ENCODE assay signal across 8 cellular contexts in genomic region chr10:47552719-47553118, GRCh38. TPM values are rescaled to one million over a fixed set of nuclear protein-coding genes. Genes with fewer than 3 reads are reported as not detected.
A peak's percentile ranks its signal among the peaks of the same experiment; 100 is the strongest.
DNase-seq lines count a peak whose midpoint lies in the region; ATAC-seq and TF ChIP-seq lines count a peak whose summit lies in the region.
"Not testable (repeated sequence)": the region's sequence is repeated elsewhere in the genome, so short reads cannot be mapped to it uniquely, and the experiment has no call there.

No MANE protein-coding gene starts in this region.

- peak overlapping the region; percentile 69 for H3K27ac ChIP-seq in CD8-positive, alpha-beta T cell (ENCODE audit: low read depth, low read length)
- H3K27ac ChIP-seq in mucosa of rectum (ENCODE audit: low read depth in 2 of 2, low read length in 2 of 2) = peak overlapping the region; percentile 70 to 82

- peak; percentile 76 for ATAC-seq in CD8-positive, alpha-beta T cell
- ATAC-seq in GM21447 (IDR thresholded peaks at IDR 0.05; ENCODE audit: unreplicated experiment) = peak; percentile 45
- peak; percentile 52 for ATAC-seq in HG03571 (IDR thresholded peaks at IDR 0.05; ENCODE audit: unreplicated experiment)

- not testable (repeated sequence) for H3K4me1 Mint-ChIP-seq in CD8-positive, alpha-beta T cell (ENCODE audit: low read depth); activated naive CD4-positive, alpha-beta T cell treated with anti-CD3 and anti-CD28 coated beads, Interleukin-2, amount 10 ng/mL, durations not matched to agents 7 days and 5 days

- intact Hi-C loops in CD8-positive, alpha-beta T cell (cut with DNase I, micrococcal nuclease) = not testable (repeated sequence)

- H3K36me3 Mint-ChIP-seq in CD8-positive, alpha-beta T cell; activated naive CD4-positive, alpha-beta T cell treated with anti-CD3 and anti-CD28 coated beads, Interleukin-2, amount 10 ng/mL, durations not matched to agents 7 days and 5 days: not testable (repeated sequence)

- not testable (repeated sequence) for H3K9me3 ChIP-seq in CD8-positive, alpha-beta T cell (ENCODE audit: low read length); mucosa of rectum (ENCODE audit: control insufficient read depth in 2 of 2, low read length in 2 of 2)

- H3K4me3 Mint-ChIP-seq in CD8-positive, alpha-beta T cell = peak overlapping the region; percentile 95
- peak overlapping the region; percentile 95 for H3K4me3 Mint-ChIP-seq in activated naive CD4-positive, alpha-beta T cell treated with anti-CD3 and anti-CD28 coated beads, Interleukin-2, amount 10 ng/mL, durations not matched to agents 7 days and 5 days

- peak in 6 of 7 experiments; percentile 4 to 53 (median 37) for DNase-seq in CD8-positive, alpha-beta T cell
- DNase-seq in RPMI7951 (ENCODE audit: low read depth) = peak; percentile 76
- peak; percentile 60 for DNase-seq in activated naive CD4-positive, alpha-beta T cell treated with anti-CD3 and anti-CD28 coated beads, Interleukin-2, amount 10 ng/mL, durations not matched to agents 7 days and 5 days
- peak; percentile 68 for DNase-seq in fibroblast of pulmonary artery (ENCODE audit: low read depth)
- DNase-seq in stimulated activated CD8-positive, alpha-beta memory T cell treated with anti-CD3 and anti-CD28 coated beads, Interleukin-15, amount 100 ng/mL, for 48 hours (ENCODE audit: low read depth in 2 of 2) = peak; percentile 4 to 31

- POLR2A ChIA-PET in CD8-positive, alpha-beta T cell (lab: Charles Lee) = not testable (repeated sequence)

- not testable (repeated sequence) for H3K4me1 ChIP-seq in CD8-positive, alpha-beta T cell (ENCODE audit: insufficient read depth, low read length); mucosa of rectum (ENCODE audit: control insufficient read depth in 2 of 2, insufficient read depth in 2 of 2, low read length in 2 of 2)

- H3K27me3 ChIP-seq in CD8-positive, alpha-beta T cell (ENCODE audit: insufficient read depth, low read length); mucosa of rectum (ENCODE audit: control insufficient read depth in 2 of 2, insufficient read depth in 2 of 2, low read length in 2 of 2): not testable (repeated sequence)

- CTCF ChIA-PET in CD8-positive, alpha-beta T cell (lab: Charles Lee); activated naive CD4-positive, alpha-beta T cell treated with anti-CD3 and anti-CD28 coated beads, Interleukin-2, amount 10 ng/mL, durations not matched to agents 7 days and 5 days (lab: Charles Lee): not testable (repeated sequence)

- H3K36me3 ChIP-seq in CD8-positive, alpha-beta T cell (ENCODE audit: insufficient read depth, low read length); mucosa of rectum (ENCODE audit: control insufficient read depth in 2 of 2, insufficient read depth in 2 of 2, low read length in 2 of 2): not testable (repeated sequence)

- H3K9me3 Mint-ChIP-seq in CD8-positive, alpha-beta T cell; activated naive CD4-positive, alpha-beta T cell treated with anti-CD3 and anti-CD28 coated beads, Interleukin-2, amount 10 ng/mL, durations not matched to agents 7 days and 5 days: not testable (repeated sequence)

- peak overlapping the region; percentile 49 to 84 for H3K9ac ChIP-seq in mucosa of rectum (ENCODE audit: low read depth in 1 of 2, low read length in 2 of 2)

- H3K4me3 ChIP-seq in CD8-positive, alpha-beta T cell (ENCODE audit: low read depth, low read length) = peak overlapping the region; percentile 52
- H3K4me3 ChIP-seq in fibroblast of pulmonary artery (replicated peaks; ENCODE audit: low read depth, low read length) (peak overlapping the region; percentile 72), mucosa of rectum (ENCODE audit: low read length in 2 of 2) (peak overlapping the region; percentile 80 to 86)

- H3K27me3 Mint-ChIP-seq in CD8-positive, alpha-beta T cell (ENCODE audit: low read depth) = not testable (repeated sequence)
- peaks cover 14% of the 10 kb centered on the region for H3K27me3 Mint-ChIP-seq in activated naive CD4-positive, alpha-beta T cell treated with anti-CD3 and anti-CD28 coated beads, Interleukin-2, amount 10 ng/mL, durations not matched to agents 7 days and 5 days

- peak overlapping the region; percentile 94 for H3K27ac Mint-ChIP-seq in CD8-positive, alpha-beta T cell
- peak overlapping the region; percentile 86 for H3K27ac Mint-ChIP-seq in activated naive CD4-positive, alpha-beta T cell treated with anti-CD3 and anti-CD28 coated beads, Interleukin-2, amount 10 ng/mL, durations not matched to agents 7 days and 5 days

- not testable (repeated sequence) for TF ChIP-seq CTCF in CD8-positive, alpha-beta T cell (IDR thresholded peaks at IDR 0.05); fibroblast of pulmonary artery (IDR thresholded peaks at IDR 0.05; ENCODE audit: low read length, missing control alignments)

RNA-seq across cellular contexts. Expression of gene AGAP9, which starts 29.3 kb away (rescaled TPM):
- 1 to 10 TPM; 4.8 to 5.4 TPM for total RNA-seq in CD8-positive, alpha-beta T cell
- total RNA-seq in RPMI7951 (2014; rRNA removed; shearing (Covaris generic)) = 2.0 and 3.0 TPM in 2 replicates

Comparison
In these comparisons a context has a peak if more than half of its experiments do, and no peak if none do; other contexts are left out.
1. Peak in every context shown above with its lines: DNase-seq, ATAC-seq, H3K4me3 ChIP-seq and H3K27ac ChIP-seq.
2. DNase-seq: peak in every context shown above with its lines; median percentile 76 in RPMI7951; 68 in fibroblast of pulmonary artery; 60 in activated naive CD4-positive, alpha-beta T cell treated with anti-CD3 and anti-CD28 coated beads, Interleukin-2, amount 10 ng/mL, durations not matched to agents 7 days and 5 days; 37 in CD8-positive, alpha-beta T cell; 18 in stimulated activated CD8-positive, alpha-beta memory T cell treated with anti-CD3 and anti-CD28 coated beads, Interleukin-15, amount 100 ng/mL, for 48 hours.